8 cellular contexts compared by ENCODE assay signal in the genomic region with DNA sequence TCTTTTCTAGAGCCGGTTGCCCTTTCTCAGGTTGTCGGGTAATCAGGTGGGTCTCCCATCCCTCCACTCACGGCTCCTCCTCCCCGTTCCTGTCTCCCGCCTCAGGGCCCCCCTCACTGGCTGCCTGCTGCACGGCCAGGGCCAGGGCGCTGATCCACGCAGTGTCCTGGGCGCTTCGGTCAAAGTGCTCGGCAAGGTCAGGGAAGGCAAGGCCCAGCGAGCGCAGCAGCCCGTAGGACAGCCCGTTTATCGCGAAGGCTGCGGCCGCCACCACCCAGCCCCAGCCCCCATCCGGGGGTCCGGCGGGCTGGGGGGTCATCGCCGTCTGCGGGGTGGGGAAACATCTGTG. TPM values are rescaled to one million over a fixed set of nuclear protein-coding genes. Genes with fewer than 3 reads are reported as not detected.
A peak's percentile ranks its signal among the peaks of the same experiment; 100 is the strongest.
DNase-seq lines count a peak whose midpoint lies in the region; ATAC-seq, FAIRE-seq and TF ChIP-seq lines count a peak whose summit lies in the region.

No MANE protein-coding gene starts in this region.

- 4% methylated on average over 25 of the region's 25 CpGs for WGBS in right cardiac atrium

- peak overlapping the region; percentile 39 for H3K4me3 Mint-ChIP-seq in activated T-helper 2 cell treated with anti-CD3 and anti-CD28 coated beads, Interferon-gamma antibody, Interleukin-2, Interleukin-4, amounts not matched to agents 10 μg/mL and 5 μg/mL and 100 μg/mL, durations not matched to agents 14 hours and 24 hours and 36 hours (ENCODE audit: low read depth)

- no peak overlapping the region for H3K27ac ChIP-seq in right cardiac atrium (ENCODE audit: low read length)

- peaks cover 5% of the 10 kb centered on the region for H3K4me1 ChIP-seq in right cardiac atrium (ENCODE audit: control insufficient read depth, insufficient read depth, low read length)

- no peaks in the 10 kb centered on the region for H3K9me3 ChIP-seq in right cardiac atrium (ENCODE audit: control insufficient read depth, low read length)

- DNase-seq in GM06990 (ENCODE audit: extremely low read depth, insufficient read length): peak; percentile 40
- DNase-seq in activated T-helper 2 cell treated with anti-CD3 and anti-CD28 coated beads, Interferon-gamma antibody, Interleukin-2, Interleukin-4, amounts not matched to agents 10 μg/mL and 5 μg/mL and 100 μg/mL, durations not matched to agents 14 hours and 24 hours and 36 hours (ENCODE audit: low spot score): no peak
- DNase-seq in right cardiac atrium: no peak
- no peak for DNase-seq in sciatic nerve (ENCODE audit: low spot score)
- no peak for DNase-seq in GM19239 (ENCODE audit: insufficient read length, low spot score)
- no peak for DNase-seq in activated effector memory CD4-positive, alpha-beta T cell treated with anti-CD3 and anti-CD28 coated beads, Interleukin-2, amount 50 U/mL, for 16 hours

- H3K27me3 ChIP-seq in GM06990 (replicated peaks; ENCODE audit: control insufficient read depth, insufficient read depth, low read length) (no peaks in the 10 kb centered on the region; the same call in 1 of the 2 replicates), right cardiac atrium (ENCODE audit: control insufficient read depth, insufficient read depth) (no peaks in the 10 kb centered on the region)

- peaks cover 11% of the 10 kb centered on the region for H3K27me3 Mint-ChIP-seq in activated T-helper 2 cell treated with anti-CD3 and anti-CD28 coated beads, Interferon-gamma antibody, Interleukin-2, Interleukin-4, amounts not matched to agents 10 μg/mL and 5 μg/mL and 100 μg/mL, durations not matched to agents 14 hours and 24 hours and 36 hours (ENCODE audit: low read depth)

- H3K27ac Mint-ChIP-seq in activated T-helper 2 cell treated with anti-CD3 and anti-CD28 coated beads, Interferon-gamma antibody, Interleukin-2, Interleukin-4, amounts not matched to agents 10 μg/mL and 5 μg/mL and 100 μg/mL, durations not matched to agents 14 hours and 24 hours and 36 hours: no peak overlapping the region

- intact Hi-C loops in activated T-helper 2 cell treated with anti-CD3 and anti-CD28 coated beads, Interferon-gamma antibody, Interleukin-2, Interleukin-4, amounts not matched to agents 10 μg/mL and 5 μg/mL and 100 μg/mL, durations not matched to agents 14 hours and 24 hours and 36 hours (cut with micrococcal nuclease): no loop called here
- intact Hi-C loops in right cardiac atrium (cut with DNase I) (no loop called here), sciatic nerve (cut with DNase I) (no loop called here)

- H3K9me3 Mint-ChIP-seq in activated T-helper 2 cell treated with anti-CD3 and anti-CD28 coated beads, Interferon-gamma antibody, Interleukin-2, Interleukin-4, amounts not matched to agents 10 μg/mL and 5 μg/mL and 100 μg/mL, durations not matched to agents 14 hours and 24 hours and 36 hours: no peaks in the 10 kb centered on the region

- peaks cover 7% of the 10 kb centered on the region for H3K36me3 Mint-ChIP-seq in activated T-helper 2 cell treated with anti-CD3 and anti-CD28 coated beads, Interferon-gamma antibody, Interleukin-2, Interleukin-4, amounts not matched to agents 10 μg/mL and 5 μg/mL and 100 μg/mL, durations not matched to agents 14 hours and 24 hours and 36 hours (ENCODE audit: low read depth)

- peak overlapping the region; percentile 11; the same call in 1 of the 2 replicates for H3K4me3 ChIP-seq in GM06990 (replicated peaks; ENCODE audit: low read depth, low read length)
- peak overlapping the region; percentile 42 for H3K4me3 ChIP-seq in right cardiac atrium (ENCODE audit: low read length)

- ATAC-seq in right cardiac atrium (peak; percentile 44 to 50), sciatic nerve (peak; percentile 43), HG03025 (IDR thresholded peaks at IDR 0.05; ENCODE audit: low FRiP score, unreplicated experiment) (no peak), HG03457 (IDR thresholded peaks at IDR 0.05; ENCODE audit: unreplicated experiment) (no peak)

- FAIRE-seq in GM19239 (lab: Jason Lieb, UNC): no peak

- H3K36me3 ChIP-seq in GM06990 (ENCODE audit: control insufficient read depth, insufficient read depth, low read length): peaks cover 1% of the 10 kb centered on the region

- H3K4me1 Mint-ChIP-seq in activated T-helper 2 cell treated with anti-CD3 and anti-CD28 coated beads, Interferon-gamma antibody, Interleukin-2, Interleukin-4, amounts not matched to agents 10 μg/mL and 5 μg/mL and 100 μg/mL, durations not matched to agents 14 hours and 24 hours and 36 hours (ENCODE audit: low read depth): peaks cover 28% of the 10 kb centered on the region

- no peak for TF ChIP-seq CTCF in GM06990 (IDR thresholded peaks at IDR 0.05; ENCODE audit: insufficient read depth, low read length, poor library complexity, severe bottlenecking)

RNA-seq across cellular contexts. Expression of a gene that starts 0.7 kb away (rescaled TPM):
- total RNA-seq in activated T-helper 2 cell treated with anti-CD3 and anti-CD28 coated beads, Interferon-gamma antibody, Interleukin-2, Interleukin-4, amounts not matched to agents 10 μg/mL and 5 μg/mL and 100 μg/mL, durations not matched to agents 14 hours and 24 hours and 36 hours: 0.37 and 0.46 TPM in 2 replicates
- 1 to 10 TPM; 3.3 to 5.3 (median 3.7) TPM for total RNA-seq in right cardiac atrium
- 11.3 TPM for polyA plus RNA-seq in right cardiac atrium
- 0.89 TPM for total RNA-seq in sciatic nerve

RNA-seq across cellular contexts. Expression of a gene that starts 7.4 kb away (rescaled TPM):
- total RNA-seq in activated T-helper 2 cell treated with anti-CD3 and anti-CD28 coated beads, Interferon-gamma antibody, Interleukin-2, Interleukin-4, amounts not matched to agents 10 μg/mL and 5 μg/mL and 100 μg/mL, durations not matched to agents 14 hours and 24 hours and 36 hours: 15.8 and 17.4 TPM in 2 replicates
- total RNA-seq in right cardiac atrium (1 to 10 TPM in 2 of 4 donors, under 1 TPM in 2; 0.91 to 1.1 (median 0.98) TPM), sciatic nerve (1.8 TPM)
- polyA plus RNA-seq in right cardiac atrium: 1.2 TPM

RNA-seq across cellular contexts. Expression of a gene that starts 20.3 kb away (rescaled TPM):
- total RNA-seq in activated T-helper 2 cell treated with anti-CD3 and anti-CD28 coated beads, Interferon-gamma antibody, Interleukin-2, Interleukin-4, amounts not matched to agents 10 μg/mL and 5 μg/mL and 100 μg/mL, durations not matched to agents 14 hours and 24 hours and 36 hours: 0.80 and 1.0 TPM in 2 replicates
- total RNA-seq in right cardiac atrium: 10 to 100 TPM in 2 of 4 donors, 1 to 10 TPM in 2; 6.7 to 16.8 (median 10.1) TPM
- polyA plus RNA-seq in right cardiac atrium: 6.9 TPM
- total RNA-seq in sciatic nerve: 24.5 TPM

RNA-seq across cellular contexts. Expression of a gene that starts 30.7 kb away (rescaled TPM):
- 150 and 154 TPM in 2 replicates for total RNA-seq in activated T-helper 2 cell treated with anti-CD3 and anti-CD28 coated beads, Interferon-gamma antibody, Interleukin-2, Interleukin-4, amounts not matched to agents 10 μg/mL and 5 μg/mL and 100 μg/mL, durations not matched to agents 14 hours and 24 hours and 36 hours
- total RNA-seq in right cardiac atrium: 100 to 1,000 TPM; 188 to 219 (median 193) TPM
- 357 TPM for polyA plus RNA-seq in right cardiac atrium
- total RNA-seq in sciatic nerve: 152 TPM

RNA-seq across cellular contexts. Expression of a gene that starts 36.9 kb away (rescaled TPM):
- total RNA-seq in activated T-helper 2 cell treated with anti-CD3 and anti-CD28 coated beads, Interferon-gamma antibody, Interleukin-2, Interleukin-4, amounts not matched to agents 10 μg/mL and 5 μg/mL and 100 μg/mL, durations not matched to agents 14 hours and 24 hours and 36 hours: not detected in 2 replicates
- total RNA-seq in right cardiac atrium (1 to 10 TPM; 5.2 to 9.5 (median 7.6) TPM), sciatic nerve (14.7 TPM)
- polyA plus RNA-seq in right cardiac atrium: 1.6 TPM

Comparison
In these comparisons a context has a peak if more than half of its experiments do, and no peak if none do; other contexts are left out.
1. ATAC-seq: peak in right cardiac atrium (2 of 2) and sciatic nerve (single experiment); none in HG03025 (single experiment) and HG03457 (single experiment).